ENCODE assay signal across 8 cellular contexts in genomic region chr2:201357216-201357615, GRCh38. TPM values are rescaled to one million over a fixed set of nuclear protein-coding genes. Genes with fewer than 3 reads are reported as not detected.
DNase-seq lines count a peak whose midpoint lies in the region; ATAC-seq and TF ChIP-seq lines count a peak whose summit lies in the region.

A gene with protein sequence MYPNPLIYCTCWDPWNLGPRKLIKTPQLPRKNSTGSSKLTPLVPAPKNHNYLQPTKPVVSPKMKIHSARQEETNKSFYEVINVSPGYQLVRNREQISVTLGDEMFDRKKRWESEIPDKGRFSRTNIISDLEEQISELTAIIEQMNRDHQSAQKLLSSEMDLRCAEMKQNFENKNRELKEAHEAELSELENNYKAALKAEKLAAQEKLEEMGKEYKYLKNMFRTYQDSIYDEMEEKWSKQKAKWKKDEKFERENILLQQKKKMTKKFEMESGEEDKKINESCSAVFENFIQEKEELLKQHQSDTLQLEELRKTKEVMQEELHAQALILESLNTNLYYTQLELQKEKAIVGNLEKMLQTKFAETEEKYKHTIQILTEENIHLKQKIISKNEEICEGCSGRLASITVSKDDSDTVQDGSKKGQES (minus strand): TSS chr2:201357345. CDS start chr2:201351404, 5,941 bp downstream.

- H3K4me1 ChIP-seq in HAP-1 = no peaks in the 10 kb centered on the region

- in situ Hi-C loops in HAP-1 (cut with MboI; ENCODE audit: low sequenced_read_pairs) = no loop called here

- TF ChIP-seq CTCF in retinal pigment epithelial cell (conservative IDR thresholded peaks at IDR 0.05; ENCODE audit: low read depth, low read length) = no peak

- H3K4me3 ChIP-seq in HAP-1 (no peak within 1 kb of the TSS), retinal pigment epithelial cell (ENCODE audit: low read length) (peak within 1 kb of the TSS; percentile 7)

- H3K36me3 ChIP-seq in HAP-1 (replicated peaks) = no peaks in the 10 kb centered on the region

- no peak for ATAC-seq in GM18867 (IDR thresholded peaks at IDR 0.05; ENCODE audit: unreplicated experiment)

- intact Hi-C loops in cardiac septum (cut with DNase I) = no loop called here

- no peaks in the 10 kb centered on the region for H3K27me3 ChIP-seq in HAP-1 (ENCODE audit: low read depth)

- H3K9me3 ChIP-seq in HAP-1 = no peaks in the 10 kb centered on the region

- DNase-seq in HAP-1 (ENCODE audit: low spot score in 2 of 2) = peak; percentile 30 to 45
- peak; percentile 64 for DNase-seq in T1000 (lab: John Stamatoyannopoulos, UW)
- DNase-seq in cardiac septum (ENCODE audit: low spot score) = no peak
- DNase-seq in retinal pigment epithelial cell (ENCODE audit: low read depth) = peak; percentile 94
- DNase-seq in activated gamma-delta T cell treated with Interleukin-2 at 50 U/mL for 16 hours = no peak
- DNase-seq in NCI-H774 (lab: John Stamatoyannopoulos, UW) = no peak
- no peak for DNase-seq in activated gamma-delta T cell (lab: John Stamatoyannopoulos, UW)

RNA-seq across cellular contexts. Expression of the gene that starts here (rescaled TPM):
- 12.0 TPM for total RNA-seq in cardiac septum

Comparison
In these comparisons a context has a peak if more than half of its experiments do, and no peak if none do; other contexts are left out.
1. DNase-seq: peak in HAP-1 (2 of 2), T1000 (single experiment) and retinal pigment epithelial cell (single experiment); none in cardiac septum (single experiment), activated gamma-delta T cell treated with Interleukin-2 at 50 U/mL for 16 hours (single experiment), NCI-H774 (single experiment) and activated gamma-delta T cell (single experiment).